ENCODE assay signal across 17 cellular contexts in genomic region chr13:91609353-91609752, GRCh38.
DNase-seq lines count a peak whose midpoint lies in the region; ATAC-seq and TF ChIP-seq lines count a peak whose summit lies in the region.
"Had no signal": no experiment of that assay in that cellular context is flagged by ENCODE, and none has a peak within 500 bp of the region (broad histone marks: within the 10 kb centered on the region; RNA-seq: fewer than 3 reads in every experiment).

No MANE protein-coding gene starts in this region.

- TF ChIP-seq POLR2A in breast epithelium (IDR thresholded peaks at IDR 0.05): no peak

- no peaks in the 10 kb centered on the region for H3K27me3 ChIP-seq in breast epithelium
- no peaks in the 10 kb centered on the region for H3K27me3 ChIP-seq in PC-3 (ENCODE audit: low read length)
- no peaks in the 10 kb centered on the region for H3K27me3 ChIP-seq in fibroblast of lung (ENCODE audit: control insufficient read depth, insufficient read depth, low read length)
- H3K27me3 ChIP-seq in lower lobe of right lung (ENCODE audit: low read depth): no peaks in the 10 kb centered on the region
- H3K27me3 ChIP-seq: left lung had no signal

- no peak overlapping the region for H3K27ac Mint-ChIP-seq in MCF 10A (ENCODE audit: low read depth, unreplicated experiment)
- H3K27ac Mint-ChIP-seq in activated T-helper 17 cell treated with anti-CD3 and anti-CD28 coated beads, Interleukin-2, amount 50 U/mL, for 72 hours: no peak overlapping the region
- H3K27ac Mint-ChIP-seq: activated naive CD4-positive, alpha-beta T cell treated with anti-CD3 and anti-CD28 coated beads, Interleukin-2, amount 50 U/mL, for 72 hours; effector memory CD8-positive, alpha-beta T cell; progenitor cell of endocrine pancreas had no signal

- TF ChIP-seq CTCF in MCF 10A (IDR thresholded peaks at IDR 0.05; ENCODE audit: unreplicated experiment) (no peak), breast epithelium (IDR thresholded peaks at IDR 0.05) (no peak), PC-3 (conservative IDR thresholded peaks at IDR 0.05; ENCODE audit: low read depth, low read length) (no peak), fibroblast of lung (conservative IDR thresholded peaks at IDR 0.05 in 1 of 2, IDR thresholded peaks at IDR 0.05 in 1 of 2; ENCODE audit: low read depth in 1 of 2, low read length in 2 of 2) (no peak), lower lobe of right lung (IDR thresholded peaks at IDR 0.05) (no peak)

- H2AFZ ChIP-seq in PC-3 (ENCODE audit: low read length) (no peak overlapping the region), fibroblast of lung (ENCODE audit: low read length) (no peak overlapping the region)

- no peaks in the 10 kb centered on the region for H3K36me3 Mint-ChIP-seq in MCF 10A (ENCODE audit: insufficient read depth, unreplicated experiment)
- no peaks in the 10 kb centered on the region for H3K36me3 Mint-ChIP-seq in activated T-helper 17 cell treated with anti-CD3 and anti-CD28 coated beads, Interleukin-2, amount 50 U/mL, for 72 hours (ENCODE audit: low read depth)
- H3K36me3 Mint-ChIP-seq: activated naive CD4-positive, alpha-beta T cell treated with anti-CD3 and anti-CD28 coated beads, Interleukin-2, amount 50 U/mL, for 72 hours had no signal

- BruUV-seq in MCF 10A (replicated peaks; lab: Mats Ljungman, UMichigan) (no TSS peak), PC-3 (replicated peaks; lab: Mats Ljungman, UMichigan) (no TSS peak)

- H3K9ac ChIP-seq in PC-3 (ENCODE audit: low read length) (no peak overlapping the region), fibroblast of lung (ENCODE audit: insufficient read depth, low read length) (no peak overlapping the region)

- no peaks in the 10 kb centered on the region for H3K9me2 ChIP-seq in PC-3 (replicated peaks; ENCODE audit: low read length)

- H3K4me3 Mint-ChIP-seq in MCF 10A (ENCODE audit: unreplicated experiment): no peak overlapping the region
- H3K4me3 Mint-ChIP-seq in activated T-helper 17 cell treated with anti-CD3 and anti-CD28 coated beads, Interleukin-2, amount 50 U/mL, for 72 hours: no peak overlapping the region
- H3K4me3 Mint-ChIP-seq: effector memory CD8-positive, alpha-beta T cell had no signal

- H3K4me3 ChIP-seq in breast epithelium: no peak overlapping the region
- H3K4me3 ChIP-seq in PC-3 (ENCODE audit: low read length): no peak overlapping the region; the same call in 1 of the 2 replicates
- H3K4me3 ChIP-seq in fibroblast of lung (replicated peaks in 1 of 4; ENCODE audit: control extremely low read depth in 1 of 4, insufficient read depth in 1 of 4, low read depth in 3 of 4, low read length in 4 of 4): no peak overlapping the region
- H3K4me3 ChIP-seq in skeletal muscle cell (ENCODE audit: low read depth, low read length): no peak overlapping the region
- no peak overlapping the region for H3K4me3 ChIP-seq in lower lobe of right lung
- H3K4me3 ChIP-seq: A549, left lung had no signal

- no peaks in the 10 kb centered on the region for H3K4me1 Mint-ChIP-seq in MCF 10A (ENCODE audit: insufficient read depth, unreplicated experiment)
- H3K4me1 Mint-ChIP-seq in activated T-helper 17 cell treated with anti-CD3 and anti-CD28 coated beads, Interleukin-2, amount 50 U/mL, for 72 hours: no peaks in the 10 kb centered on the region

- H3K27ac ChIP-seq in breast epithelium: no peak overlapping the region
- H3K27ac ChIP-seq in PC-3 (ENCODE audit: low read length): no peak overlapping the region
- no peak overlapping the region for H3K27ac ChIP-seq in fibroblast of lung (ENCODE audit: insufficient read depth, low read length)
- H3K27ac ChIP-seq in lower lobe of right lung: no peak overlapping the region
- H3K27ac ChIP-seq: A549, left lung had no signal

- DNase-seq in MCF 10A (ENCODE audit: unreplicated experiment) (peak; percentile 5), breast epithelium (ENCODE audit: low spot score in 2 of 2) (no peak), PC-3 (peak; percentile 7), fibroblast of lung (ENCODE audit: low read depth in 2 of 2) (peak; percentile 43 to 76), skeletal muscle cell (ENCODE audit: low read depth) (peak; percentile 85), lower lobe of right lung (no peak)
- DNase-seq: activated CD4-positive, alpha-beta T cell treated with anti-CD3 and anti-CD28 coated beads, Interleukin-2, amount 50 U/mL, for 4 hours; activated T-cell treated with anti-CD3 and anti-CD28 coated beads, Interleukin-2, amount 50 U/mL, for 1 hour; central memory CD4-positive, alpha-beta T cell; effector memory CD8-positive, alpha-beta T cell; left lung; NCI-H1417 had no signal

- POLR2A ChIA-PET in MCF 10A (lab: Yijun Ruan, JAX): no interaction called here
- POLR2A ChIA-PET in PC-3 (lab: Charles Lee; ENCODE audit: unreplicated experiment): no interaction called here

- H3K36me3 ChIP-seq in breast epithelium (no peaks in the 10 kb centered on the region), PC-3 (ENCODE audit: low read depth, low read length) (no peaks in the 10 kb centered on the region), fibroblast of lung (ENCODE audit: control insufficient read depth, insufficient read depth, low read length) (no peaks in the 10 kb centered on the region), lower lobe of right lung (no peaks in the 10 kb centered on the region)
- H3K36me3 ChIP-seq: left lung had no signal

- peaks cover 44% of the 10 kb centered on the region for H3K27me3 Mint-ChIP-seq in MCF 10A (ENCODE audit: insufficient read depth, unreplicated experiment)
- no peaks in the 10 kb centered on the region for H3K27me3 Mint-ChIP-seq in activated T-helper 17 cell treated with anti-CD3 and anti-CD28 coated beads, Interleukin-2, amount 50 U/mL, for 72 hours
- H3K27me3 Mint-ChIP-seq: effector memory CD8-positive, alpha-beta T cell; progenitor cell of endocrine pancreas had no signal

- H3K9me3 ChIP-seq in breast epithelium (no peaks in the 10 kb centered on the region), PC-3 (ENCODE audit: low read length) (no peaks in the 10 kb centered on the region), fibroblast of lung (ENCODE audit: control insufficient read depth, insufficient read depth, low read depth, low read length) (no peaks in the 10 kb centered on the region), lower lobe of right lung (no peaks in the 10 kb centered on the region)
- H3K9me3 ChIP-seq: A549 had no signal

- intact Hi-C loops in MCF 10A (cut with micrococcal nuclease) (no loop called here), breast epithelium (cut with DNase I; ENCODE audit: low total_unique reads) (no loop called here), PC-3 (cut with micrococcal nuclease) (no loop called here), lower lobe of right lung (cut with DNase I) (no loop called here)

- H3F3A ChIP-seq in PC-3 (ENCODE audit: low read length, unreplicated experiment): no peaks in the 10 kb centered on the region

- no peaks in the 10 kb centered on the region for H3K4me1 ChIP-seq in breast epithelium
- H3K4me1 ChIP-seq in PC-3 (ENCODE audit: insufficient read depth, low read length): no peaks in the 10 kb centered on the region
- no peaks in the 10 kb centered on the region for H3K4me1 ChIP-seq in fibroblast of lung (ENCODE audit: control insufficient read depth, extremely low read depth, insufficient read depth, low read length)
- no peaks in the 10 kb centered on the region for H3K4me1 ChIP-seq in lower lobe of right lung
- H3K4me1 ChIP-seq: A549, left lung had no signal

- ATAC-seq in PC-3 (peak; percentile 38; the same call in 1 of the 2 replicates), lower lobe of right lung (no peak), HG03571 (IDR thresholded peaks at IDR 0.05; ENCODE audit: unreplicated experiment) (no peak)
- no peak for ATAC-seq in activated T-helper 17 cell treated with anti-CD3 and anti-CD28 coated beads, Interleukin-2, amount 50 U/mL, for 72 hours (replicated peaks)
- ATAC-seq: A549; activated naive CD4-positive, alpha-beta T cell treated with anti-CD3 and anti-CD28 coated beads, Interleukin-2, amount 50 U/mL, for 72 hours; effector memory CD8-positive, alpha-beta T cell; left lung had no signal

- H3K79me2 ChIP-seq in PC-3 (ENCODE audit: low read length) (no peaks in the 10 kb centered on the region), fibroblast of lung (ENCODE audit: control insufficient read depth, insufficient read depth, low read length) (no peaks in the 10 kb centered on the region)

- H3K4me2 ChIP-seq in PC-3 (ENCODE audit: low read length) (no peak overlapping the region), fibroblast of lung (ENCODE audit: extremely low read depth, insufficient read depth, low read length) (no peak overlapping the region)
- H3K4me2 ChIP-seq: A549 had no signal

- H3K9me3 Mint-ChIP-seq in MCF 10A (ENCODE audit: unreplicated experiment): no peaks in the 10 kb centered on the region
- peaks cover 4% of the 10 kb centered on the region for H3K9me3 Mint-ChIP-seq in activated T-helper 17 cell treated with anti-CD3 and anti-CD28 coated beads, Interleukin-2, amount 50 U/mL, for 72 hours

- CTCF ChIA-PET in MCF 10A (lab: Yijun Ruan, JAX) (interaction anchor here (1.2 to 1.4 kb wide), 2 partner anchors 9 to 112 kb away, joined by 4 to 5 read pairs; no protein-coding TSS in a partner anchor), PC-3 (lab: Charles Lee) (no interaction called here)

- H4K20me1 ChIP-seq in PC-3 (ENCODE audit: low read length): no peaks in the 10 kb centered on the region
- no peaks in the 10 kb centered on the region for H4K20me1 ChIP-seq in fibroblast of lung (ENCODE audit: control insufficient read depth, extremely low read depth, insufficient read depth, low read length)

Comparison
In these comparisons a context has a peak if more than half of its experiments do, and no peak if none do; other contexts are left out.
1. DNase-seq: peak in MCF 10A (single experiment), PC-3 (single experiment), fibroblast of lung (2 of 2) and skeletal muscle cell (single experiment); none in breast epithelium (0 of 2) and lower lobe of right lung (single experiment).